Comparison of ENCODE assay signal across 8 cellular contexts in genomic region chr10:86365346-86366032, GRCh38. TPM values are rescaled to one million over a fixed set of nuclear protein-coding genes. Genes with fewer than 3 reads are reported as not detected.
DNase-seq lines count a peak whose midpoint lies in the region; ATAC-seq and TF ChIP-seq lines count a peak whose summit lies in the region.

No MANE protein-coding gene starts in this region.

- H2AK5ac ChIP-seq in mesenchymal stem cell (ENCODE audit: low read length, severe bottlenecking), result no peak overlapping the region

- H4K8ac ChIP-seq in mesenchymal stem cell (ENCODE audit: low read length), result no peak overlapping the region

- peak overlapping the region; percentile 72 for H3K4me2 ChIP-seq in mesenchymal stem cell (ENCODE audit: low read length, poor library complexity, severe bottlenecking)

- no peaks in the 10 kb centered on the region for H3K9me3 ChIP-seq in mesenchymal stem cell (ENCODE audit: control insufficient read depth, low read length)

- H2BK5ac ChIP-seq in mesenchymal stem cell (ENCODE audit: low read depth, low read length, poor library complexity, severe bottlenecking), result no peak overlapping the region

- WGBS in mesenchymal stem cell, result 3% methylated on average over 47 of the region's 47 CpGs

- no peak overlapping the region for H2BK120ac ChIP-seq in mesenchymal stem cell (ENCODE audit: low read depth, low read length)

- H3K79me1 ChIP-seq in mesenchymal stem cell (replicated peaks; ENCODE audit: low read length, poor library complexity, severe bottlenecking), result no peaks in the 10 kb centered on the region

- no peak for ATAC-seq in HG02885 (IDR thresholded peaks at IDR 0.05; ENCODE audit: poor library complexity, unreplicated experiment)

- peaks cover 14% of the 10 kb centered on the region for H3K4me1 Mint-ChIP-seq in activated naive CD4-positive, alpha-beta T cell treated with anti-CD3 and anti-CD28 coated beads for 36 hours (ENCODE audit: low read depth)
- peaks cover 18% of the 10 kb centered on the region for H3K4me1 Mint-ChIP-seq in type B pancreatic cell (ENCODE audit: unreplicated experiment)

- peak overlapping the region in 1 of 2 experiments; percentile 95 for H3K23ac ChIP-seq in mesenchymal stem cell (ENCODE audit: low read length in 2 of 2)

- no peak overlapping the region for H3K9ac ChIP-seq in mesenchymal stem cell (ENCODE audit: low read length)

- H3K4ac ChIP-seq in mesenchymal stem cell (ENCODE audit: low read depth in 1 of 2, low read length in 2 of 2), result no peak overlapping the region

- DNase-seq in activated naive CD4-positive, alpha-beta T cell treated with anti-CD3 and anti-CD28 coated beads for 36 hours, result no peak
- DNase-seq in activated naive CD4-positive, alpha-beta T cell treated with anti-CD3 and anti-CD28 coated beads, Interleukin-2, amount 50 U/mL, for 16 hours, result no peak
- peak; percentile 46 for DNase-seq in astrocyte of the hippocampus (ENCODE audit: low read depth, low spot score)
- peak; percentile 8 for DNase-seq in mesenchymal stem cell
- DNase-seq in type B pancreatic cell (ENCODE audit: extremely low spot score, unreplicated experiment), result no peak
- DNase-seq in NCI-H2171 treated with DMSO at 0.1 percent for 48 hours (lab: John Stamatoyannopoulos, UW), result no peak
- DNase-seq in stimulated activated naive CD4-positive, alpha-beta T cell (lab: John Stamatoyannopoulos, UW), result no peak

- no peaks in the 10 kb centered on the region for H3K36me3 Mint-ChIP-seq in activated naive CD4-positive, alpha-beta T cell treated with anti-CD3 and anti-CD28 coated beads for 36 hours (ENCODE audit: low read depth)
- no peaks in the 10 kb centered on the region for H3K36me3 Mint-ChIP-seq in type B pancreatic cell

- no peaks in the 10 kb centered on the region for H3K9me3 Mint-ChIP-seq in activated naive CD4-positive, alpha-beta T cell treated with anti-CD3 and anti-CD28 coated beads for 36 hours
- H3K9me3 Mint-ChIP-seq in type B pancreatic cell, result no peaks in the 10 kb centered on the region

- no peak overlapping the region for H2BK12ac ChIP-seq in mesenchymal stem cell (ENCODE audit: low read length in 2 of 2)

- peak overlapping the region; percentile 50 for H3K4me3 Mint-ChIP-seq in activated naive CD4-positive, alpha-beta T cell treated with anti-CD3 and anti-CD28 coated beads for 36 hours
- H3K4me3 Mint-ChIP-seq in type B pancreatic cell, result peak overlapping the region; percentile 91

- H3K18ac ChIP-seq in mesenchymal stem cell (ENCODE audit: low read depth in 1 of 2, low read length in 2 of 2), result peak overlapping the region; percentile 15 to 64

- no peak overlapping the region for H3K27ac Mint-ChIP-seq in activated naive CD4-positive, alpha-beta T cell treated with anti-CD3 and anti-CD28 coated beads for 36 hours
- H3K27ac Mint-ChIP-seq in type B pancreatic cell, result peak overlapping the region; percentile 11

- H3K4me1 ChIP-seq in mesenchymal stem cell (ENCODE audit: control insufficient read depth, insufficient read depth, low read depth, low read length), result peaks cover 39% of the 10 kb centered on the region

- H3K27me3 Mint-ChIP-seq in activated naive CD4-positive, alpha-beta T cell treated with anti-CD3 and anti-CD28 coated beads for 36 hours (ENCODE audit: low read depth), result peaks cover 67% of the 10 kb centered on the region
- H3K27me3 Mint-ChIP-seq in type B pancreatic cell, result peaks cover 82% of the 10 kb centered on the region

- no peak for TF ChIP-seq CTCF in type B pancreatic cell (conservative IDR thresholded peaks at IDR 0.05)

- no peak overlapping the region for H2BK15ac ChIP-seq in mesenchymal stem cell (ENCODE audit: low read depth, poor library complexity, severe bottlenecking)

- peak overlapping the region; percentile 46 to 65 for H3K4me3 ChIP-seq in mesenchymal stem cell (ENCODE audit: insufficient read depth in 1 of 2, low read depth in 1 of 2, low read length in 2 of 2)

- intact Hi-C loops in activated naive CD4-positive, alpha-beta T cell treated with anti-CD3 and anti-CD28 coated beads for 36 hours (cut with micrococcal nuclease), result no loop called here

- H2AFZ ChIP-seq in mesenchymal stem cell (ENCODE audit: low read depth, low read length), result no peak overlapping the region

- H3K27me3 ChIP-seq in mesenchymal stem cell (ENCODE audit: control insufficient read depth in 1 of 2, insufficient read depth in 1 of 2, low read length in 2 of 2), result peaks cover 63 to 82% of the 10 kb centered on the region in 2 experiments

- H3K27ac ChIP-seq in mesenchymal stem cell (ENCODE audit: low read length, poor library complexity, severe bottlenecking), result no peak overlapping the region

- H4K91ac ChIP-seq in mesenchymal stem cell (ENCODE audit: low read length), result no peak overlapping the region

- peak overlapping the region in 1 of 2 experiments; percentile 57 for H3K14ac ChIP-seq in mesenchymal stem cell (ENCODE audit: low read length in 2 of 2)

- H3K36me3 ChIP-seq in mesenchymal stem cell (ENCODE audit: control insufficient read depth in 1 of 2, insufficient read depth in 2 of 2, low read depth in 1 of 2, low read length in 2 of 2), result no peaks in the 10 kb centered on the region

- CTCF ChIA-PET in activated naive CD4-positive, alpha-beta T cell treated with anti-CD3 and anti-CD28 coated beads for 36 hours (lab: Charles Lee), result interaction anchor here (0.6 to 1.4 kb wide), 3 partner anchors 11 to 65 kb away, joined by 3 to 5 read pairs (median 3); no protein-coding TSS in a partner anchor

RNA-seq across cellular contexts. Expression of gene GRID1, which starts 1.1 kb away (rescaled TPM):
- total RNA-seq in activated naive CD4-positive, alpha-beta T cell treated with anti-CD3 and anti-CD28 coated beads for 36 hours, result not detected
- polyA plus RNA-seq in mesenchymal stem cell (2013, experiment 1 of 2), result 0.23 TPM
- 0.29 TPM for polyA plus RNA-seq in mesenchymal stem cell (2013, experiment 2 of 2)
- 2.4 and 9.2 TPM in 2 replicates for total RNA-seq in type B pancreatic cell (ENCODE audit: low replicate concordance)

Comparison
In these comparisons a context has a peak if more than half of its experiments do, and no peak if none do; other contexts are left out.
1. DNase-seq: peak in astrocyte of the hippocampus (single experiment) and mesenchymal stem cell (single experiment); none in activated naive CD4-positive, alpha-beta T cell treated with anti-CD3 and anti-CD28 coated beads for 36 hours (single experiment), activated naive CD4-positive, alpha-beta T cell treated with anti-CD3 and anti-CD28 coated beads, Interleukin-2, amount 50 U/mL, for 16 hours (single experiment), type B pancreatic cell (single experiment), NCI-H2171 treated with DMSO at 0.1 percent for 48 hours (single experiment) and stimulated activated naive CD4-positive, alpha-beta T cell (0 of 6).